9 cellular contexts compared by ENCODE assay signal in genomic region chr6:21592953-21593352, GRCh38.
DNase-seq lines count a peak whose midpoint lies in the region; ATAC-seq and TF ChIP-seq lines count a peak whose summit lies in the region.
"Had no signal": no experiment of that assay in that cellular context is flagged by ENCODE, and none has a peak within 500 bp of the region (broad histone marks: within the 10 kb centered on the region; RNA-seq: fewer than 3 reads in every experiment).

No MANE protein-coding gene starts in this region.

- peak; percentile 9 for DNase-seq in CD1c-positive myeloid dendritic cell (ENCODE audit: extremely low spot score)
- no peak for DNase-seq in coronary artery (ENCODE audit: low spot score)
- DNase-seq in islet precursor cell: no peak
- DNase-seq in stimulated activated CD4-positive, alpha-beta T cell treated with anti-CD3 and anti-CD28 coated beads, Interleukin-12 subunit alpha, Interleukin-12 subunit beta, amount 100 ng/mL, for 4 hours: no peak

- peaks cover 21% of the 10 kb centered on the region for H3K36me3 ChIP-seq in Loucy (ENCODE audit: insufficient read depth, low read length)
- peaks cover 20% of the 10 kb centered on the region for H3K36me3 ChIP-seq in neuron (ENCODE audit: insufficient read depth, low read length)

- H3K9me2 ChIP-seq in Loucy (replicated peaks; ENCODE audit: low read depth, low read length): no peaks in the 10 kb centered on the region

- peak overlapping the region in 1 of 2 donors; percentile 11 for H3K27ac ChIP-seq in coronary artery

- no peak for TF ChIP-seq CTCF in Loucy (conservative IDR thresholded peaks at IDR 0.05; ENCODE audit: low read length)
- TF ChIP-seq CTCF in coronary artery (IDR thresholded peaks at IDR 0.05): no peak

- H3K79me2 ChIP-seq in Loucy (ENCODE audit: insufficient read depth, low read length): peaks cover 74% of the 10 kb centered on the region

- H3K4me1 ChIP-seq in Loucy (ENCODE audit: insufficient read depth, low read length, poor library complexity, severe bottlenecking) (peaks cover 19% of the 10 kb centered on the region), neuron (ENCODE audit: insufficient read depth, low read length) (peaks cover 16% of the 10 kb centered on the region)
- H3K4me1 ChIP-seq: foreskin keratinocyte had no signal

- ATAC-seq in HG03196 (IDR thresholded peaks at IDR 0.05; ENCODE audit: unreplicated experiment) (no peak), HG03565 (IDR thresholded peaks at IDR 0.05; ENCODE audit: unreplicated experiment) (no peak)

- H3K27me3 ChIP-seq in Loucy (ENCODE audit: insufficient read depth, low read length, poor library complexity, severe bottlenecking) (peaks cover 34% of the 10 kb centered on the region), neuron (ENCODE audit: insufficient read depth, low read length) (no peaks in the 10 kb centered on the region)
- H3K27me3 ChIP-seq: foreskin keratinocyte had no signal

- peaks cover 8% of the 10 kb centered on the region; the same call in 1 of the 2 replicates for H3F3A ChIP-seq in Loucy (ENCODE audit: low read depth)

- H3K9me3 ChIP-seq in Loucy (ENCODE audit: insufficient read depth, low read depth, low read length) (no peaks in the 10 kb centered on the region), neuron (ENCODE audit: low read length) (no peaks in the 10 kb centered on the region)

- H3K9ac ChIP-seq in Loucy (ENCODE audit: low read depth, low read length, poor library complexity, severe bottlenecking): no peak overlapping the region

- H4K20me1 ChIP-seq in Loucy (ENCODE audit: insufficient read depth, low read length, poor library complexity, severe bottlenecking): peaks cover 44% of the 10 kb centered on the region

- peak overlapping the region; percentile 56 for H3K4me2 ChIP-seq in Loucy (ENCODE audit: low read depth, low read length, poor library complexity, severe bottlenecking)

- H2AFZ ChIP-seq in Loucy (ENCODE audit: low read length) (no peak overlapping the region), neuron (ENCODE audit: low read depth, low read length) (no peak overlapping the region)

- H3K4me3 ChIP-seq in Loucy (ENCODE audit: low read length, poor library complexity, severe bottlenecking): peak overlapping the region; percentile 94
- H3K4me3 ChIP-seq in coronary artery: peak overlapping the region; percentile 79
- peak overlapping the region; percentile 93 for H3K4me3 ChIP-seq in neuron (ENCODE audit: low read length)
